ENCODE assay signal across 19 cellular contexts in genomic region chr15:72939855-72940631, GRCh38.
DNase-seq lines count a peak whose midpoint lies in the region; TF ChIP-seq lines count a peak whose summit lies in the region.
"Had no signal": no experiment of that assay in that cellular context is flagged by ENCODE, and none has a peak within 500 bp of the region (broad histone marks: within the 10 kb centered on the region; RNA-seq: fewer than 3 reads in every experiment).

No MANE protein-coding gene starts in this region.

- no peaks in the 10 kb centered on the region for H3K4me1 ChIP-seq in CD8-positive, alpha-beta memory T cell (ENCODE audit: insufficient read depth, low read length)
- no peaks in the 10 kb centered on the region for H3K4me1 ChIP-seq in Peyer's patch
- H3K4me1 ChIP-seq: HAP-1 had no signal

- no peaks in the 10 kb centered on the region for H3K36me3 ChIP-seq in CD8-positive, alpha-beta memory T cell (ENCODE audit: insufficient read depth, low read length)
- no peaks in the 10 kb centered on the region for H3K36me3 ChIP-seq in Peyer's patch
- H3K36me3 ChIP-seq: HAP-1 had no signal

- H3K9me3 Mint-ChIP-seq in CD8-positive, alpha-beta memory T cell = no peaks in the 10 kb centered on the region
- H3K9me3 Mint-ChIP-seq: IgD-negative memory B cell had no signal

- H3K4me3 Mint-ChIP-seq in CD8-positive, alpha-beta memory T cell = no peak overlapping the region
- H3K4me3 Mint-ChIP-seq: B cell, IgD-negative memory B cell had no signal

- no peak for TF ChIP-seq POLR2A in Peyer's patch (IDR thresholded peaks at IDR 0.05)

- H3K4me3 ChIP-seq in CD8-positive, alpha-beta memory T cell (ENCODE audit: low read length) = no peak overlapping the region
- H3K4me3 ChIP-seq in Peyer's patch = no peak overlapping the region
- H3K4me3 ChIP-seq: HAP-1 had no signal

- CTCF ChIA-PET in CD8-positive, alpha-beta memory T cell (lab: Charles Lee) = no interaction called here

- no peaks in the 10 kb centered on the region for H3K27me3 ChIP-seq in CD8-positive, alpha-beta memory T cell (ENCODE audit: insufficient read depth, low read length, poor library complexity, severe bottlenecking)
- H3K27me3 ChIP-seq in Peyer's patch = no peaks in the 10 kb centered on the region

- POLR2A ChIA-PET in CD8-positive, alpha-beta memory T cell (lab: Charles Lee) = no interaction called here

- no peaks in the 10 kb centered on the region for H3K36me3 Mint-ChIP-seq in CD8-positive, alpha-beta memory T cell
- H3K36me3 Mint-ChIP-seq: IgD-negative memory B cell had no signal

- DNase-seq in DMS153 (lab: John Stamatoyannopoulos, UW) (peak; percentile 0), DMS153 treated with DMSO at 0.1 percent for 48 hours (lab: John Stamatoyannopoulos, UW; ENCODE audit: unreplicated experiment) (no peak), cerebellar cortex (ENCODE audit: low spot score) (peak; percentile 30), midbrain (lab: John Stamatoyannopoulos, UW) (peak; percentile 32), renal cortical epithelial cell (ENCODE audit: low read depth) (peak; percentile 7), GM03348 (ENCODE audit: low spot score) (no peak), Peyer's patch (no peak)
- DNase-seq in CD8-positive, alpha-beta memory T cell = no peak
- DNase-seq: COR-L47, DMS 273 treated with DMSO at 0.1 percent for 48 hours, Karpas-422, NCI-H1436 treated with DMSO at 0.1 percent for 48 hours, NCI-H2029, NCI-H2171 treated with DMSO at 0.1 percent for 48 hours, NCI-H524 treated with DMSO at 0.1 percent for 48 hours had no signal

- no peak overlapping the region for H3K27ac ChIP-seq in CD8-positive, alpha-beta memory T cell (ENCODE audit: low read depth, low read length)
- no peak overlapping the region for H3K27ac ChIP-seq in Peyer's patch
- H3K27ac ChIP-seq: 22Rv1 had no signal

- H3K27me3 Mint-ChIP-seq in CD8-positive, alpha-beta memory T cell = peaks cover 14 to 53% of the 10 kb centered on the region in 2 donors

- peak overlapping the region in 1 of 8 donors; percentile 20 for H3K27ac Mint-ChIP-seq in CD8-positive, alpha-beta memory T cell
- H3K27ac Mint-ChIP-seq: B cell had no signal

- TF ChIP-seq CTCF in Peyer's patch (IDR thresholded peaks at IDR 0.05) = peak in 1 of 6 experiments; percentile 6

- no peaks in the 10 kb centered on the region for H3K4me1 Mint-ChIP-seq in CD8-positive, alpha-beta memory T cell
- H3K4me1 Mint-ChIP-seq: B cell, IgD-negative memory B cell had no signal

- H3K9me3 ChIP-seq in CD8-positive, alpha-beta memory T cell (ENCODE audit: low read length) = no peaks in the 10 kb centered on the region
- no peaks in the 10 kb centered on the region for H3K9me3 ChIP-seq in Peyer's patch
- H3K9me3 ChIP-seq: HAP-1 had no signal

Comparison
In these comparisons a context has a peak if more than half of its experiments do, and no peak if none do; other contexts are left out.
1. DNase-seq: peak in DMS153 (single experiment), cerebellar cortex (single experiment), midbrain (single experiment) and renal cortical epithelial cell (single experiment); none in DMS153 treated with DMSO at 0.1 percent for 48 hours (single experiment), CD8-positive, alpha-beta memory T cell (0 of 5), GM03348 (single experiment) and Peyer's patch (0 of 3).